ENCODE assay signal across 22 cellular contexts in genomic region chr16:46482895-46483294, GRCh38.
DNase-seq lines count a peak whose midpoint lies in the region; ATAC-seq and TF ChIP-seq lines count a peak whose summit lies in the region.
"Had no signal": no experiment of that assay in that cellular context is flagged by ENCODE, and none has a peak within 500 bp of the region (broad histone marks: within the 10 kb centered on the region; RNA-seq: fewer than 3 reads in every experiment).

No MANE protein-coding gene starts in this region.

- H3K9me3 ChIP-seq in Panc1 (ENCODE audit: control insufficient read depth, insufficient read depth, low read depth, low read length), result no peaks in the 10 kb centered on the region
- H3K9me3 ChIP-seq in CD4-positive, alpha-beta memory T cell (ENCODE audit: control insufficient read depth in 1 of 2, low read length in 2 of 2), result no peaks in the 10 kb centered on the region
- H3K9me3 ChIP-seq: Caco-2, prostate gland had no signal

- no peak overlapping the region for H3K27ac Mint-ChIP-seq in CD4-positive, alpha-beta memory T cell
- H3K27ac Mint-ChIP-seq: activated naive CD8-positive, alpha-beta T cell treated with anti-CD3 and anti-CD28 coated beads, Interleukin-2, amount 10 ng/mL, durations not matched to agents 7 days and 5 days; effector memory CD8-positive, alpha-beta T cell; stimulated activated naive CD8-positive, alpha-beta T cell treated with anti-CD3 and anti-CD28 coated beads, Interleukin-15, amount 100 ng/mL, for 72 hours had no signal

- POLR2A ChIA-PET in Panc1 (lab: Charles Lee), result no interaction called here
- POLR2A ChIA-PET in CD4-positive, alpha-beta memory T cell (lab: Charles Lee; ENCODE audit: partially characterized antibody), result no interaction called here

- ATAC-seq in Panc1 (no peak), HG03571 (IDR thresholded peaks at IDR 0.05; ENCODE audit: unreplicated experiment) (no peak)
- ATAC-seq: effector memory CD8-positive, alpha-beta T cell; gastroesophageal sphincter; stimulated activated naive CD8-positive, alpha-beta T cell treated with anti-CD3 and anti-CD28 coated beads, Interleukin-15, amount 100 ng/mL, for 72 hours had no signal

- H3K4me1 ChIP-seq in Panc1 (ENCODE audit: control insufficient read depth, insufficient read depth, low read length), result no peaks in the 10 kb centered on the region
- no peaks in the 10 kb centered on the region for H3K4me1 ChIP-seq in CD4-positive, alpha-beta memory T cell (ENCODE audit: insufficient read depth, low read length)
- H3K4me1 ChIP-seq: Caco-2, esophagus squamous epithelium, gastroesophageal sphincter, prostate gland had no signal

- H3K36me3 Mint-ChIP-seq in CD4-positive, alpha-beta memory T cell, result no peaks in the 10 kb centered on the region
- H3K36me3 Mint-ChIP-seq: activated naive CD8-positive, alpha-beta T cell treated with anti-CD3 and anti-CD28 coated beads, Interleukin-2, amount 10 ng/mL, durations not matched to agents 7 days and 5 days had no signal

- H3K27ac ChIP-seq in Panc1 (ENCODE audit: low read length), result no peak overlapping the region
- H3K27ac ChIP-seq in CD4-positive, alpha-beta memory T cell (ENCODE audit: low read depth, low read length), result no peak overlapping the region
- H3K27ac ChIP-seq: esophagus squamous epithelium, gastroesophageal sphincter, prostate gland, skin epidermis had no signal

- no peaks in the 10 kb centered on the region for H3K4me1 Mint-ChIP-seq in CD4-positive, alpha-beta memory T cell
- H3K4me1 Mint-ChIP-seq: activated naive CD8-positive, alpha-beta T cell treated with anti-CD3 and anti-CD28 coated beads, Interleukin-2, amount 10 ng/mL, durations not matched to agents 7 days and 5 days; stimulated activated naive CD8-positive, alpha-beta T cell treated with anti-CD3 and anti-CD28 coated beads, Interleukin-15, amount 100 ng/mL, for 72 hours had no signal

- no peaks in the 10 kb centered on the region for H3K27me3 Mint-ChIP-seq in CD4-positive, alpha-beta memory T cell
- H3K27me3 Mint-ChIP-seq: activated naive CD8-positive, alpha-beta T cell treated with anti-CD3 and anti-CD28 coated beads, Interleukin-2, amount 10 ng/mL, durations not matched to agents 7 days and 5 days; effector memory CD8-positive, alpha-beta T cell; stimulated activated naive CD8-positive, alpha-beta T cell treated with anti-CD3 and anti-CD28 coated beads, Interleukin-15, amount 100 ng/mL, for 72 hours had no signal

- no peak overlapping the region for H3K4me3 Mint-ChIP-seq in CD4-positive, alpha-beta memory T cell
- H3K4me3 Mint-ChIP-seq: activated naive CD8-positive, alpha-beta T cell treated with anti-CD3 and anti-CD28 coated beads, Interleukin-2, amount 10 ng/mL, durations not matched to agents 7 days and 5 days; effector memory CD8-positive, alpha-beta T cell; stimulated activated naive CD8-positive, alpha-beta T cell treated with anti-CD3 and anti-CD28 coated beads, Interleukin-15, amount 100 ng/mL, for 72 hours had no signal

- CTCF ChIA-PET in Panc1 (lab: Charles Lee), result no interaction called here
- CTCF ChIA-PET in CD4-positive, alpha-beta memory T cell (lab: Charles Lee; ENCODE audit: partially characterized antibody), result no interaction called here

- H3K27me3 ChIP-seq in Panc1 (ENCODE audit: control insufficient read depth, insufficient read depth, low read length), result no peaks in the 10 kb centered on the region
- no peaks in the 10 kb centered on the region for H3K27me3 ChIP-seq in CD4-positive, alpha-beta memory T cell (ENCODE audit: insufficient read depth, low read length)
- H3K27me3 ChIP-seq: esophagus squamous epithelium, gastroesophageal sphincter had no signal

- in situ Hi-C loops in ACHN (cut with HindIII; ENCODE audit: low pct_ligation_motif_present, low pct_unique_long_range_greater_than_20kb, low sequenced_read_pairs) (no loop called here), Caki2 (cut with HindIII; ENCODE audit: low pct_unique_long_range_greater_than_20kb, low sequenced_read_pairs) (no loop called here), Panc1 (cut with HindIII; ENCODE audit: low pct_unique_long_range_greater_than_20kb, low sequenced_read_pairs) (no loop called here)

- peak; percentile 52 for DNase-seq in ACHN
- peak; percentile 1 for DNase-seq in Caki2 (ENCODE audit: low read depth)
- peak; percentile 4 to 40 for DNase-seq in Kasumi-1 (lab: John Stamatoyannopoulos, UW)
- no peak for DNase-seq in Panc1 (ENCODE audit: low read depth, low spot score)
- DNase-seq in SIG-M5 (lab: John Stamatoyannopoulos, UW), result no peak
- DNase-seq in CD4-positive, alpha-beta memory T cell, result no peak
- DNase-seq: activated CD4-positive, alpha-beta T cell treated with anti-CD3 and anti-CD28 coated beads, Interleukin-2, amount 50 U/mL, for 1 hour; activated CD8-positive, alpha-beta memory T cell treated with anti-CD3 and anti-CD28 coated beads, Interleukin-2, amount 50 U/mL, for 48 hours; activated naive CD8-positive, alpha-beta T cell treated with anti-CD3 and anti-CD28 coated beads, Interleukin-2, amount 10 ng/mL, durations not matched to agents 7 days and 5 days; effector memory CD8-positive, alpha-beta T cell; esophagus squamous epithelium; NCI-H1417 treated with DMSO at 0.1 percent for 48 hours; NCI-H69; RPMI8226; stimulated activated CD4-positive, alpha-beta T cell treated with anti-CD3 and anti-CD28 coated beads, Interleukin-4, amount 100 ng/mL, for 4 hours; stimulated activated naive CD8-positive, alpha-beta T cell treated with anti-CD3 and anti-CD28 coated beads, Interleukin-15, amount 100 ng/mL, for 72 hours; trophoblast cell had no signal

- H3K4me3 ChIP-seq in Panc1 (ENCODE audit: low read depth in 2 of 2, low read length in 2 of 2), result no peak overlapping the region
- H3K4me3 ChIP-seq in CD4-positive, alpha-beta memory T cell (ENCODE audit: low read length in 2 of 2), result no peak overlapping the region
- H3K4me3 ChIP-seq: esophagus squamous epithelium, gastroesophageal sphincter, prostate gland, skin epidermis had no signal

- H3K36me3 ChIP-seq in Panc1 (ENCODE audit: control insufficient read depth, insufficient read depth, low read length), result no peaks in the 10 kb centered on the region
- no peaks in the 10 kb centered on the region for H3K36me3 ChIP-seq in CD4-positive, alpha-beta memory T cell (ENCODE audit: insufficient read depth, low read length)
- H3K36me3 ChIP-seq: esophagus squamous epithelium, gastroesophageal sphincter, prostate gland had no signal

- peak; percentile 33 for TF ChIP-seq CTCF in Panc1 (IDR thresholded peaks at IDR 0.05)

- BruUV-seq in Panc1 (replicated peaks; lab: Mats Ljungman, UMichigan), result no TSS peak

- H3K9me3 Mint-ChIP-seq in CD4-positive, alpha-beta memory T cell, result peaks cover 0 to 49% (median 15%) of the 10 kb centered on the region in 8 donors

- intact Hi-C loops in Panc1 (cut with micrococcal nuclease; ENCODE audit: unreplicated experiment), result no loop called here
- intact Hi-C loops in CD4-positive, alpha-beta memory T cell (cut with micrococcal nuclease), result no loop called here

Comparison
In these comparisons a context has a peak if more than half of its experiments do, and no peak if none do; other contexts are left out.
1. DNase-seq: peak in ACHN (single experiment), Caki2 (single experiment) and Kasumi-1 (2 of 2); none in Panc1 (single experiment), SIG-M5 (single experiment) and CD4-positive, alpha-beta memory T cell (0 of 5).